34 cellular contexts compared by ENCODE assay signal in genomic region chr17:61580502-61580901, GRCh38. TPM values are rescaled to one million over a fixed set of nuclear protein-coding genes. Genes with fewer than 3 reads are reported as not detected.
"Had no signal": no experiment of that assay in that cellular context is flagged by ENCODE, and none has a peak within 500 bp of the region (broad histone marks: within the 10 kb centered on the region; RNA-seq: fewer than 3 reads in every experiment).

No MANE protein-coding gene starts in this region.

- H2AFZ ChIP-seq: parathyroid adenoma had no signal

- FAIRE-seq: colon, keratinocyte had no signal

- H3K9ac ChIP-seq: parathyroid adenoma had no signal

- H3K36me3 ChIP-seq: gastrocnemius medialis, heart left ventricle, neutrophil, stomach, tibial artery had no signal

- H3K4me1 ChIP-seq: gastrocnemius medialis, heart left ventricle, parathyroid adenoma, stomach, testis, tibial artery had no signal

- ATAC-seq: esophagus mucosa; gastrocnemius medialis; heart left ventricle; mucosa of descending colon; natural killer cell treated with Interleukin-12 subunit alpha and Interleukin-12 subunit beta and Interleukin-15 and Interleukin-18, amount 100 ng/mL, for 72 hours; sciatic nerve; stimulated activated effector memory CD8-positive, alpha-beta T cell treated with anti-CD3 and anti-CD28 coated beads, Interleukin-12 subunit alpha, Interleukin-12 subunit beta, amount 100 ng/mL, for 72 hours had no signal

- H3K9me3 ChIP-seq: gastrocnemius medialis, heart left ventricle, mucosa of descending colon, neutrophil, stomach, testis, tibial artery had no signal

- H3K4me3 ChIP-seq: dorsolateral prefrontal cortex, gastrocnemius medialis, heart left ventricle, lung, mucosa of descending colon, smooth muscle cell, stomach, testis, tibial artery had no signal

- H3K27ac ChIP-seq: dorsolateral prefrontal cortex, epithelial cell of prostate, gastrocnemius medialis, heart left ventricle, neutrophil, parathyroid adenoma, stomach, testis, tibial artery had no signal

- DNase-seq: dorsolateral prefrontal cortex; effector CD4-positive, alpha-beta T cell; gastrocnemius medialis; heart left ventricle; hypothalamus; mucosa of descending colon; naive B cell; stimulated activated CD4-positive, alpha-beta T cell treated with anti-CD3 and anti-CD28 coated beads, Interleukin-12 subunit alpha, Interleukin-12 subunit beta, amount 100 ng/mL, for 4 hours; stimulated activated CD4-positive, alpha-beta T cell treated with anti-CD3 and anti-CD28 coated beads, Interleukin-1b, Interleukin-23, amount 100 ng/mL, for 48 hours; stimulated activated CD4-positive, alpha-beta T cell treated with anti-CD3 and anti-CD28 coated beads, Interleukin-4, amount 100 ng/mL, for 1 hour; stimulated activated naive CD4-positive, alpha-beta T cell treated with Interleukin-2 at 50 U/mL for 16 hours; stomach; substantia nigra; testis; tibial artery had no signal

- H3K79me2 ChIP-seq: parathyroid adenoma had no signal

- H3K27me3 ChIP-seq: stomach, testis had no signal

RNA-seq across cellular contexts. Expression of gene NACA2, which starts 10.5 kb away (rescaled TPM):
- total RNA-seq: cerebellum; endodermal cell; esophagus mucosa; gastrocnemius medialis; glomerular endothelial cell; heart left ventricle; liver; lung; mucosa of descending colon; natural killer cell treated with Interleukin-12 subunit alpha and Interleukin-12 subunit beta and Interleukin-15 and Interleukin-18, amount 100 ng/mL, for 72 hours; neural crest cell; omental fat pad; progenitor cell of endocrine pancreas; sciatic nerve; smooth muscle cell; stomach; urinary bladder had no signal
- polyA plus RNA-seq: smooth muscle cell, urinary bladder had no signal
